ENCODE assay signal across 14 cellular contexts in the genomic region with DNA sequence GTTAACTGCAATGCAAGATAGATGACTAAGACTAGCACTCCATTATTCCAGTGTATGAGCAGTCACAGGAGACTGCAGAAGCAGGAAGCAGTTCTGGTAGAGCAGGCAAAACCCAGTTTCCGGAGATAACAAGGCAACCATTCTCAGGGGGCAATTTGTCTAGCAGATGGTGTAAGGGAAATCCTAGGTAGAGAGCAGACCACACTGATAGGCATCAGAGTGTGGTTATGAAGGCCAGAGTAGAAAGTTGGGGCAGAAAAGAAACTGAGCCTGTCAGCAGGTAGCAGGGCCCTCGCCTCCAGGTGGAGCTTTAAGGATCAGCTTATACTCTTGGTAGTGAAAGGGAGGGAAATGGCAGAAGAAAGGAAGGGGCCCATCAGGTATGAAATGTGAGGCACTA.
A peak's percentile ranks its signal among the peaks of the same experiment; 100 is the strongest.
DNase-seq lines count a peak whose midpoint lies in the region; ATAC-seq lines count a peak whose summit lies in the region.
"Had no signal": no experiment of that assay in that cellular context is flagged by ENCODE, and none has a peak within 500 bp of the region (broad histone marks: within the 10 kb centered on the region; RNA-seq: fewer than 3 reads in every experiment).

No MANE protein-coding gene starts in this region.

- DNase-seq in GF-D8 (lab: John Stamatoyannopoulos, UW), result peak; percentile 34
- DNase-seq in NCI-H69 (lab: John Stamatoyannopoulos, UW), result peak; percentile 1
- DNase-seq in iPS-NIHi11 (ENCODE audit: low spot score), result peak; percentile 16
- DNase-seq in NCI-H2171 treated with DMSO at 0.1 percent for 48 hours (lab: John Stamatoyannopoulos, UW), result no peak
- DNase-seq in NOMO-1 treated with DMSO at 0.1 percent for 48 hours (lab: John Stamatoyannopoulos, UW; ENCODE audit: unreplicated experiment), result no peak
- DNase-seq in NCI-H1092 treated with DMSO at 0.1 percent for 48 hours (lab: John Stamatoyannopoulos, UW), result no peak
- DNase-seq: colonic mucosa, erythroblast, left cardiac atrium, NCI-H1930, NCI-H526 treated with DMSO at 0.1 percent for 48 hours had no signal

- ATAC-seq in GM21619 (IDR thresholded peaks at IDR 0.05; ENCODE audit: unreplicated experiment) (peak; percentile 44), HG02588 (IDR thresholded peaks at IDR 0.05; ENCODE audit: unreplicated experiment) (no peak)
- ATAC-seq: activated T-helper 17 cell treated with anti-CD3 and anti-CD28 coated beads, Interleukin-2, amount 50 U/mL, for 72 hours; left cardiac atrium had no signal

Comparison
In these comparisons a context has a peak if more than half of its experiments do, and no peak if none do; other contexts are left out.
1. DNase-seq: peak in GF-D8 (single experiment), NCI-H69 (single experiment) and iPS-NIHi11 (single experiment); none in NCI-H2171 treated with DMSO at 0.1 percent for 48 hours (single experiment), NOMO-1 treated with DMSO at 0.1 percent for 48 hours (single experiment) and NCI-H1092 treated with DMSO at 0.1 percent for 48 hours (single experiment).